In genomic region chr19:1616396-1616795, GRCh38 we compare ENCODE assay signal across 17 cellular contexts. TPM values are rescaled to one million over a fixed set of nuclear protein-coding genes. Genes with fewer than 3 reads are reported as not detected.
DNase-seq lines count a peak whose midpoint lies in the region; ATAC-seq and TF ChIP-seq lines count a peak whose summit lies in the region.
"Had no signal": no experiment of that assay in that cellular context is flagged by ENCODE, and none has a peak within 500 bp of the region (broad histone marks: within the 10 kb centered on the region; RNA-seq: fewer than 3 reads in every experiment).

No MANE protein-coding gene starts in this region.

- H3K27ac ChIP-seq in OCI-LY7 (ENCODE audit: low read depth, low read length, poor library complexity, severe bottlenecking) (peak overlapping the region; percentile 58), endodermal cell (ENCODE audit: low read depth, low read length) (no peak overlapping the region), lower lobe of right lung (no peak overlapping the region)

- H3K9me3 Mint-ChIP-seq in T-helper 2 cell treated with Interferon-gamma antibody and Interleukin-4, amounts not matched to agents 5 μg/mL and 100 μg/mL, for 36 hours, result no peaks in the 10 kb centered on the region
- H3K9me3 Mint-ChIP-seq in endodermal cell, result no peaks in the 10 kb centered on the region
- H3K9me3 Mint-ChIP-seq in naive thymus-derived CD8-positive, alpha-beta T cell, result no peaks in the 10 kb centered on the region
- H3K9me3 Mint-ChIP-seq: activated T-helper 2 cell treated with anti-CD3 and anti-CD28 coated beads, Interferon-gamma antibody, Interleukin-2, Interleukin-4, amounts not matched to agents 10 μg/mL and 5 μg/mL and 100 μg/mL, durations not matched to agents 14 hours and 24 hours and 36 hours had no signal

- no peak for TF ChIP-seq CTCF in OCI-LY7 (conservative IDR thresholded peaks at IDR 0.05; ENCODE audit: low read length)
- no peak for TF ChIP-seq CTCF in endodermal cell (conservative IDR thresholded peaks at IDR 0.05)
- no peak for TF ChIP-seq CTCF in lower lobe of right lung (IDR thresholded peaks at IDR 0.05)

- ATAC-seq in naive thymus-derived CD8-positive, alpha-beta T cell, result no peak
- ATAC-seq in lower lobe of right lung, result no peak
- ATAC-seq: GM23338, K562, Panc1, sciatic nerve had no signal

- H3K79me2 ChIP-seq in OCI-LY7 (ENCODE audit: insufficient read depth, low read depth, low read length), result peaks cover 10% of the 10 kb centered on the region; the same call in 1 of the 2 replicates

- intact Hi-C loops in OCI-LY7 (cut with micrococcal nuclease; ENCODE audit: unreplicated experiment), result no loop called here
- intact Hi-C loops in lower lobe of right lung (cut with DNase I), result no loop called here

- H3K4me3 ChIP-seq in OCI-LY7 (ENCODE audit: low read depth, low read length, poor library complexity, severe bottlenecking), result no peak overlapping the region
- no peak overlapping the region for H3K4me3 ChIP-seq in endodermal cell (ENCODE audit: low read length)
- H3K4me3 ChIP-seq in lower lobe of right lung, result no peak overlapping the region
- H3K4me3 ChIP-seq: GM23338, K562 had no signal

- POLR2A ChIA-PET in OCI-LY7 (lab: Charles Lee), result interaction anchor here (0.6 kb wide), 1 partner anchor 365 kb away, joined by 3 read pairs; no protein-coding TSS in a partner anchor
- POLR2A ChIA-PET in naive thymus-derived CD8-positive, alpha-beta T cell (lab: Charles Lee), result interaction anchor here (1.2 kb wide), 1 partner anchor 35 kb away, joined by 4 read pairs; no protein-coding TSS in a partner anchor

- H3K4me3 Mint-ChIP-seq in T-helper 2 cell treated with Interferon-gamma antibody and Interleukin-4, amounts not matched to agents 5 μg/mL and 100 μg/mL, for 36 hours, result no peak overlapping the region
- H3K4me3 Mint-ChIP-seq in endodermal cell, result no peak overlapping the region
- H3K4me3 Mint-ChIP-seq in naive thymus-derived CD8-positive, alpha-beta T cell, result peak overlapping the region in 3 of 10 donors; percentile 0 to 12 (median 1)
- H3K4me3 Mint-ChIP-seq: GM23338 had no signal

- H3K4me1 ChIP-seq in OCI-LY7 (ENCODE audit: insufficient read depth, low read length, poor library complexity, severe bottlenecking), result peaks cover 78% of the 10 kb centered on the region
- no peaks in the 10 kb centered on the region for H3K4me1 ChIP-seq in endodermal cell (ENCODE audit: control insufficient read depth, insufficient read depth, low read length)
- no peaks in the 10 kb centered on the region for H3K4me1 ChIP-seq in lower lobe of right lung

- peak overlapping the region; percentile 3 for H3K27ac Mint-ChIP-seq in T-helper 2 cell treated with Interferon-gamma antibody and Interleukin-4, amounts not matched to agents 5 μg/mL and 100 μg/mL, for 36 hours
- peak overlapping the region; percentile 7 for H3K27ac Mint-ChIP-seq in endodermal cell
- H3K27ac Mint-ChIP-seq in naive thymus-derived CD8-positive, alpha-beta T cell, result peak overlapping the region in 6 of 10 donors; percentile 17 to 86 (median 60)

- no peaks in the 10 kb centered on the region for H4K20me1 ChIP-seq in OCI-LY7 (ENCODE audit: insufficient read depth, low read length)

- CTCF ChIA-PET in OCI-LY7 (lab: Charles Lee; ENCODE audit: unreplicated experiment), result interaction anchor here (0.7 kb wide), 1 partner anchor 70 kb away, joined by 4 read pairs; no protein-coding TSS in a partner anchor

- peaks cover 6% of the 10 kb centered on the region for H3K4me1 Mint-ChIP-seq in T-helper 2 cell treated with Interferon-gamma antibody and Interleukin-4, amounts not matched to agents 5 μg/mL and 100 μg/mL, for 36 hours (ENCODE audit: low read depth)
- no peaks in the 10 kb centered on the region for H3K4me1 Mint-ChIP-seq in endodermal cell
- H3K4me1 Mint-ChIP-seq in naive thymus-derived CD8-positive, alpha-beta T cell, result peaks cover 14 to 44% (median 20%) of the 10 kb centered on the region in 4 donors

- no peaks in the 10 kb centered on the region for H3K9me2 ChIP-seq in OCI-LY7 (ENCODE audit: insufficient read depth, low read length)

- peaks cover 29% of the 10 kb centered on the region for H3K36me3 Mint-ChIP-seq in T-helper 2 cell treated with Interferon-gamma antibody and Interleukin-4, amounts not matched to agents 5 μg/mL and 100 μg/mL, for 36 hours (ENCODE audit: low read depth)
- H3K36me3 Mint-ChIP-seq in endodermal cell (ENCODE audit: low read depth), result peaks cover 70% of the 10 kb centered on the region
- peaks cover 0 to 49% (median 15%) of the 10 kb centered on the region in 3 donors for H3K36me3 Mint-ChIP-seq in naive thymus-derived CD8-positive, alpha-beta T cell

- H3K27me3 Mint-ChIP-seq in T-helper 2 cell treated with Interferon-gamma antibody and Interleukin-4, amounts not matched to agents 5 μg/mL and 100 μg/mL, for 36 hours (ENCODE audit: low read depth), result no peaks in the 10 kb centered on the region
- no peaks in the 10 kb centered on the region for H3K27me3 Mint-ChIP-seq in endodermal cell (ENCODE audit: insufficient read depth)
- no peaks in the 10 kb centered on the region for H3K27me3 Mint-ChIP-seq in naive thymus-derived CD8-positive, alpha-beta T cell

- H3K27me3 ChIP-seq in endodermal cell (ENCODE audit: control insufficient read depth, insufficient read depth, low read length, poor library complexity, severe bottlenecking) (no peaks in the 10 kb centered on the region), lower lobe of right lung (ENCODE audit: low read depth) (no peaks in the 10 kb centered on the region)

- H3K4me2 ChIP-seq in OCI-LY7 (ENCODE audit: low read length), result peak overlapping the region; percentile 44; the same call in 1 of the 2 replicates
- H3K4me2 ChIP-seq: GM23338 had no signal

- H3K9me3 ChIP-seq in OCI-LY7 (ENCODE audit: low read length) (no peaks in the 10 kb centered on the region), endodermal cell (ENCODE audit: control insufficient read depth, low read length) (no peaks in the 10 kb centered on the region), lower lobe of right lung (no peaks in the 10 kb centered on the region)

- no peak for DNase-seq in T-helper 2 cell treated with Interferon-gamma antibody and Interleukin-4, amounts not matched to agents 5 μg/mL and 100 μg/mL, for 36 hours (ENCODE audit: low spot score)
- DNase-seq in T-helper 2 cell (no peak), OCI-LY7 (ENCODE audit: low spot score) (no peak), endodermal cell (no peak), GF-D8 (lab: John Stamatoyannopoulos, UW) (no peak), lower lobe of right lung (no peak), NCI-H2081 (lab: John Stamatoyannopoulos, UW) (no peak)
- no peak for DNase-seq in naive thymus-derived CD8-positive, alpha-beta T cell
- DNase-seq: 8988T; activated CD4-positive, CD25-positive, alpha-beta regulatory T cell treated with anti-CD3 and anti-CD28 coated beads, Interleukin-2, amount 50 U/mL, for 72 hours; NCI-H1417 treated with DMSO at 0.1 percent for 48 hours; T-helper 1 cell had no signal

- no peak overlapping the region for H2AFZ ChIP-seq in OCI-LY7 (ENCODE audit: low read length)
- H2AFZ ChIP-seq: GM23338 had no signal

- no peak overlapping the region for H3K9ac ChIP-seq in endodermal cell (ENCODE audit: extremely low read depth, low read length, poor library complexity, severe bottlenecking)

- WGBS in endodermal cell (ENCODE audit: insufficient coverage in 1 of 2, insufficient read length in 1 of 2), 2 experiments, result 87 to 97% methylated on average over 5 to 8 of the region's 8 CpGs

- BruUV-seq in OCI-LY7 (replicated peaks; lab: Mats Ljungman, UMichigan), result no TSS peak

- peaks cover 99% of the 10 kb centered on the region for H3K36me3 ChIP-seq in OCI-LY7 (ENCODE audit: insufficient read depth, low read length)
- peaks cover 79% of the 10 kb centered on the region for H3K36me3 ChIP-seq in endodermal cell (ENCODE audit: control insufficient read depth, insufficient read depth, low read length)
- H3K36me3 ChIP-seq in lower lobe of right lung, result peaks cover 85% of the 10 kb centered on the region

RNA-seq across cellular contexts. Expression of gene UQCR11, which starts 11.1 kb away (rescaled TPM):
- total RNA-seq in OCI-LY7 (2014; rRNA removed; shearing (Covaris generic)), result 85.3 and 86.2 TPM in 2 replicates
- 143 and 187 TPM in 2 replicates for total RNA-seq in OCI-LY7 (2022)
- 100 to 1,000 TPM; 171 to 195 TPM for total RNA-seq in endodermal cell
- 139 TPM for polyA plus RNA-seq in endodermal cell (2013, experiment 1 of 2)
- polyA plus RNA-seq in endodermal cell (2013, experiment 2 of 2), result 137 TPM
- 100 to 1,000 TPM; 130 to 132 TPM for total RNA-seq in naive thymus-derived CD8-positive, alpha-beta T cell
- 100 to 1,000 TPM; 545 to 646 (median 558) TPM for polyA plus RNA-seq in naive thymus-derived CD8-positive, alpha-beta T cell
- total RNA-seq in lower lobe of right lung, result 164 TPM

RNA-seq across cellular contexts. Expression of gene MBD3, which starts 23.7 kb away (rescaled TPM):
- total RNA-seq in OCI-LY7 (2014; rRNA removed; shearing (Covaris generic)), result 147 and 172 TPM in 2 replicates
- 168 TPM in 2 replicates for total RNA-seq in OCI-LY7 (2022)
- 100 to 1,000 TPM; 108 TPM for total RNA-seq in endodermal cell
- 61.7 TPM for polyA plus RNA-seq in endodermal cell (2013, experiment 1 of 2)
- 63.0 TPM for polyA plus RNA-seq in endodermal cell (2013, experiment 2 of 2)
- total RNA-seq in naive thymus-derived CD8-positive, alpha-beta T cell, result 10 to 100 TPM; 74.2 to 77.4 TPM
- 10 to 100 TPM in 2 of 3 donors, 1 to 10 TPM in 1; 9.6 to 23.5 (median 12.8) TPM for polyA plus RNA-seq in naive thymus-derived CD8-positive, alpha-beta T cell
- 68.1 TPM for total RNA-seq in lower lobe of right lung

RNA-seq across cellular contexts. Expression of gene TCF3, which starts 36.0 kb away (rescaled TPM):
- 413 and 518 TPM in 2 replicates for total RNA-seq in OCI-LY7 (2014; rRNA removed; shearing (Covaris generic))
- total RNA-seq in OCI-LY7 (2022) (811 and 878 TPM in 2 replicates), endodermal cell (100 to 1,000 TPM; 233 to 268 TPM), lower lobe of right lung (44.5 TPM)
- 225 TPM for polyA plus RNA-seq in endodermal cell (2013, experiment 1 of 2)
- polyA plus RNA-seq in endodermal cell (2013, experiment 2 of 2), result 225 TPM
- total RNA-seq in naive thymus-derived CD8-positive, alpha-beta T cell, result 100 to 1,000 TPM in 1 of 2 experiments, 10 to 100 TPM in 1; 97.4 to 102 TPM
- 10 to 100 TPM in 2 of 3 donors, 1 to 10 TPM in 1; 7.8 to 33.0 (median 13.0) TPM for polyA plus RNA-seq in naive thymus-derived CD8-positive, alpha-beta T cell

RNA-seq across cellular contexts. Expression of gene MEX3D, which starts 48.3 kb away (rescaled TPM):
- 11.7 and 13.6 TPM in 2 replicates for total RNA-seq in OCI-LY7 (2014; rRNA removed; shearing (Covaris generic))
- 9.4 and 11.9 TPM in 2 replicates for total RNA-seq in OCI-LY7 (2022)
- 100 to 1,000 TPM in 1 of 2 donors, 10 to 100 TPM in 1; 94.1 to 103 TPM for total RNA-seq in endodermal cell
- 50.7 TPM for polyA plus RNA-seq in endodermal cell (2013, experiment 1 of 2)
- polyA plus RNA-seq in endodermal cell (2013, experiment 2 of 2), result 52.4 TPM
- 1 to 10 TPM; 3.0 to 4.4 TPM for total RNA-seq in naive thymus-derived CD8-positive, alpha-beta T cell
- polyA plus RNA-seq in naive thymus-derived CD8-positive, alpha-beta T cell, result under 1 TPM in 1 of 3 donors, not detected in 2; 0.08 TPM
- total RNA-seq in lower lobe of right lung, result 18.5 TPM

Comparison
In these comparisons a context has a peak if more than half of its experiments do, and no peak if none do; other contexts are left out.
1. H3K27ac Mint-ChIP-seq: peak in every context shown above with its lines; median percentile 60 in naive thymus-derived CD8-positive, alpha-beta T cell; 7 in endodermal cell; 3 in T-helper 2 cell treated with Interferon-gamma antibody and Interleukin-4, amounts not matched to agents 5 μg/mL and 100 μg/mL, for 36 hours.